Comparison of ENCODE assay signal across 25 cellular contexts in genomic region chr7:149287622-149288021, GRCh38.
"Had no signal": no experiment of that assay in that cellular context is flagged by ENCODE, and none has a peak within 500 bp of the region (broad histone marks: within the 10 kb centered on the region; RNA-seq: fewer than 3 reads in every experiment).

No MANE protein-coding gene starts in this region.

- DNase-seq: activated CD4-positive, alpha-beta memory T cell treated with anti-CD3 and anti-CD28 coated beads, Interleukin-2, amount 10 ng/mL, durations not matched to agents 7 days and 5 days; activated CD4-positive, alpha-beta T cell treated with anti-CD3 and anti-CD28 coated beads for 4 hours; activated CD4-positive, CD25-positive, alpha-beta regulatory T cell; activated naive CD4-positive, alpha-beta T cell treated with anti-CD3 and anti-CD28 coated beads, Interleukin-2, amount 50 U/mL, for 16 hours; activated T-cell treated with anti-CD3 and anti-CD28 coated beads, Interleukin-2, amount 50 U/mL, for 24 hours; adrenal gland; brain microvascular endothelial cell; effector CD4-positive, alpha-beta T cell; erythroblast; heart right ventricle; left ventricle myocardium inferior; naive thymus-derived CD8-positive, alpha-beta T cell; psoas muscle; spleen; stimulated activated CD4-positive, alpha-beta T cell treated with anti-CD3 and anti-CD28 coated beads, Interleukin-4, amount 100 ng/mL, for 1 hour; stimulated activated naive CD4-positive, alpha-beta T cell treated with Interleukin-2 at 50 U/mL for 16 hours had no signal

- H3K9me3 ChIP-seq: adrenal gland, ascending aorta, heart right ventricle, left ventricle myocardium inferior, neutrophil, pancreas, psoas muscle, right atrium auricular region, spleen, thoracic aorta, vagina had no signal

- H3K27ac Mint-ChIP-seq: activated CD4-positive, alpha-beta memory T cell treated with anti-CD3 and anti-CD28 coated beads, Interleukin-2, amount 10 ng/mL, durations not matched to agents 7 days and 5 days; activated T-cell treated with anti-CD3 and anti-CD28 coated beads, Interleukin-2, amount 50 U/mL, for 24 hours; activated T-helper 2 cell treated with anti-CD3 and anti-CD28 coated beads, Interferon-gamma antibody, Interleukin-2, Interleukin-4, amounts not matched to agents 10 μg/mL and 5 μg/mL and 100 μg/mL, durations not matched to agents 14 hours and 24 hours and 36 hours; dendritic cell treated with granulocyte-macrophage colony-stimulating factor and Interleukin-4, amounts not matched to agents 40 ng/mL and 50 ng/mL, for 4 days; type B pancreatic cell had no signal

- H3K4me3 Mint-ChIP-seq: activated CD4-positive, alpha-beta memory T cell treated with anti-CD3 and anti-CD28 coated beads, Interleukin-2, amount 10 ng/mL, durations not matched to agents 7 days and 5 days; activated T-cell treated with anti-CD3 and anti-CD28 coated beads, Interleukin-2, amount 50 U/mL, for 24 hours; dendritic cell treated with granulocyte-macrophage colony-stimulating factor and Interleukin-4, amounts not matched to agents 40 ng/mL and 50 ng/mL, for 4 days had no signal

- H3K36me3 ChIP-seq: adrenal gland, brain microvascular endothelial cell, neutrophil, pancreas, right atrium auricular region, vagina had no signal

- H3K36me3 Mint-ChIP-seq: type B pancreatic cell had no signal

- H3K4me3 ChIP-seq: adrenal gland, ascending aorta, heart right ventricle, left ventricle myocardium inferior, pancreas, psoas muscle, right atrium auricular region, spleen, thoracic aorta, vagina had no signal

- H3K9me3 Mint-ChIP-seq: activated CD4-positive, alpha-beta memory T cell treated with anti-CD3 and anti-CD28 coated beads, Interleukin-2, amount 10 ng/mL, durations not matched to agents 7 days and 5 days; activated T-cell treated with anti-CD3 and anti-CD28 coated beads, Interleukin-2, amount 50 U/mL, for 24 hours; activated T-helper 2 cell treated with anti-CD3 and anti-CD28 coated beads, Interferon-gamma antibody, Interleukin-2, Interleukin-4, amounts not matched to agents 10 μg/mL and 5 μg/mL and 100 μg/mL, durations not matched to agents 14 hours and 24 hours and 36 hours; dendritic cell treated with granulocyte-macrophage colony-stimulating factor and Interleukin-4, amounts not matched to agents 40 ng/mL and 50 ng/mL, for 4 days; naive thymus-derived CD8-positive, alpha-beta T cell; type B pancreatic cell had no signal

- H3K27me3 ChIP-seq: adrenal gland, ascending aorta, brain microvascular endothelial cell, heart right ventricle, pancreas, right atrium auricular region, spleen, vagina had no signal

- H3K27me3 Mint-ChIP-seq: activated CD4-positive, alpha-beta memory T cell treated with anti-CD3 and anti-CD28 coated beads, Interleukin-2, amount 10 ng/mL, durations not matched to agents 7 days and 5 days; activated T-cell treated with anti-CD3 and anti-CD28 coated beads, Interleukin-2, amount 50 U/mL, for 24 hours; naive thymus-derived CD8-positive, alpha-beta T cell had no signal

- H3K27ac ChIP-seq: adrenal gland, ascending aorta, brain microvascular endothelial cell, heart right ventricle, left ventricle myocardium inferior, neutrophil, pancreas, psoas muscle, right atrium auricular region, spleen, thoracic aorta, vagina had no signal
